ENCODE assay signal across 14 cellular contexts in the genomic region with DNA sequence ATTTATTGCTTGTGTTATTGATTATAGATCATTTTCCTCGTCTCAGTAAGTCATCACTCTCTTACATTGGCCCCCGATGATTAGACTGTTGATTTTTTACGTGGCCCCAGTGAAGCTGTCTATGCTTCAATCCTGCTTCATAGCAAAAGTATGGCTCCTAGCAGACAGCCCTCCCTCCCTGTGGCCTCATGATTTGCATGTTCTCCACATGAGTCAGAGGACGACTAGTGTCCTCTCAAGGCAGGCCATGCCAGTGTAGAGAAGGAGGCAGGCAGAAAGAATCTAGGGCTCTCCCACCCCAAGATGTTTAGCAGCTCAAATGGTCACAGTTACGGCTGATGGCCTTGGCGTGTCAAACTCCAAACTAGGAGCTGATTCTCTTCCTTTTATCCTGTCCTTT. TPM values are rescaled to one million over a fixed set of nuclear protein-coding genes. Genes with fewer than 3 reads are reported as not detected.
A peak's percentile ranks its signal among the peaks of the same experiment; 100 is the strongest.
DNase-seq lines count a peak whose midpoint lies in the region; ATAC-seq and TF ChIP-seq lines count a peak whose summit lies in the region.
"Had no signal": no experiment of that assay in that cellular context is flagged by ENCODE, and none has a peak within 500 bp of the region (broad histone marks: within the 10 kb centered on the region; RNA-seq: fewer than 3 reads in every experiment).

No MANE protein-coding gene starts in this region.

- H3K27ac ChIP-seq in ACC112 (ENCODE audit: low read depth, low read length) (peak overlapping the region; percentile 16; the same call in 1 of the 2 replicates), caudate nucleus (ENCODE audit: low read depth, low read length) (no peak overlapping the region)
- H3K27ac ChIP-seq: lower lobe of right lung, VCaP had no signal

- H3K27ac Mint-ChIP-seq in HFFc6 = peak overlapping the region; percentile 84
- H3K27ac Mint-ChIP-seq: activated naive CD8-positive, alpha-beta T cell had no signal

- ATAC-seq in HG02759 (IDR thresholded peaks at IDR 0.05; ENCODE audit: unreplicated experiment) = no peak
- ATAC-seq: lower lobe of right lung had no signal

- no peak overlapping the region for H2AFZ ChIP-seq in ACC112 (ENCODE audit: low read length, unreplicated experiment)

- DNase-seq in HFFc6 (peak; percentile 88), amniotic stem cell (lab: John Stamatoyannopoulos, UW) (peak; percentile 26), iPS-NIHi7 (ENCODE audit: extremely low spot score) (peak; percentile 39), NCI-H774 (lab: John Stamatoyannopoulos, UW) (no peak), caudate nucleus (lab: John Stamatoyannopoulos, UW) (no peak)
- no peak for DNase-seq in activated CD4-positive, CD25-positive, alpha-beta regulatory T cell treated with anti-CD3 and anti-CD28 coated beads, Interleukin-2, amount 50 U/mL, for 72 hours
- DNase-seq: lower lobe of right lung; NCI-H1436 treated with DMSO at 0.1 percent for 48 hours; NCI-H82; stimulated activated CD4-positive, alpha-beta T cell treated with anti-CD3 and anti-CD28 coated beads, Interleukin-15, amount 100 ng/mL, for 24 hours had no signal

- TF ChIP-seq CTCF in HFFc6 (IDR thresholded peaks at IDR 0.05) = no peak

- peaks cover 23% of the 10 kb centered on the region for H3K36me3 ChIP-seq in ACC112 (ENCODE audit: insufficient read depth, low read length)
- H3K36me3 ChIP-seq: lower lobe of right lung had no signal

- H3K79me2 ChIP-seq in ACC112 (ENCODE audit: control insufficient read depth, insufficient read depth, low read length, unreplicated experiment) = no peaks in the 10 kb centered on the region

- H3K36me3 Mint-ChIP-seq in HFFc6 (ENCODE audit: low read depth) = peaks cover 60% of the 10 kb centered on the region
- H3K36me3 Mint-ChIP-seq: activated naive CD8-positive, alpha-beta T cell had no signal

- peak overlapping the region; percentile 54 for H3K4me3 Mint-ChIP-seq in HFFc6
- H3K4me3 Mint-ChIP-seq: activated naive CD8-positive, alpha-beta T cell had no signal

- H3K27me3 ChIP-seq in ACC112 (ENCODE audit: insufficient read depth, low read length) = no peaks in the 10 kb centered on the region

- peaks cover 54% of the 10 kb centered on the region for H3K4me1 Mint-ChIP-seq in HFFc6 (ENCODE audit: low read depth)

- H3K27me3 Mint-ChIP-seq in HFFc6 (ENCODE audit: insufficient read depth) = no peaks in the 10 kb centered on the region; the same call in 1 of the 2 replicates
- H3K27me3 Mint-ChIP-seq: activated naive CD8-positive, alpha-beta T cell had no signal

- H3K4me3 ChIP-seq in ACC112 (ENCODE audit: low read depth, low read length) = 0 out of 2 replicates have a peak overlapping the region, but pooled peaks have one; percentile 10
- H3K4me3 ChIP-seq: lower lobe of right lung had no signal

- no peaks in the 10 kb centered on the region for H3K9me3 Mint-ChIP-seq in HFFc6

- peaks cover 13% of the 10 kb centered on the region for H3K4me1 ChIP-seq in ACC112 (ENCODE audit: control insufficient read depth, insufficient read depth, low read length, unreplicated experiment)
- H3K4me1 ChIP-seq: lower lobe of right lung had no signal

RNA-seq across cellular contexts. Expression of a gene that starts 59.6 kb away (rescaled TPM):
- not detected for total RNA-seq in HFFc6 (2021; fragmentation: NEBNext Ultra II Directional; extraction: Animal tissue kit (Norgen Biotek cat#: 25700))

Comparison
In these comparisons a context has a peak if more than half of its experiments do, and no peak if none do; other contexts are left out.
1. DNase-seq: peak in HFFc6 (single experiment), amniotic stem cell (single experiment) and iPS-NIHi7 (single experiment); none in NCI-H774 (single experiment), activated CD4-positive, CD25-positive, alpha-beta regulatory T cell treated with anti-CD3 and anti-CD28 coated beads, Interleukin-2, amount 50 U/mL, for 72 hours (single experiment) and caudate nucleus (0 of 61).